Comparison of ENCODE assay signal across 11 cellular contexts in genomic region chr6:129659590-129660345, GRCh38. TPM values are rescaled to one million over a fixed set of nuclear protein-coding genes. Genes with fewer than 3 reads are reported as not detected.
DNase-seq lines count a peak whose midpoint lies in the region; ATAC-seq and TF ChIP-seq lines count a peak whose summit lies in the region.
"Had no signal": no experiment of that assay in that cellular context is flagged by ENCODE, and none has a peak within 500 bp of the region (broad histone marks: within the 10 kb centered on the region; RNA-seq: fewer than 3 reads in every experiment).

No MANE protein-coding gene starts in this region.

- 91% methylated on average over 12 of the region's 14 CpGs for WGBS in mesenchymal stem cell
- 65% methylated on average over 14 of the region's 14 CpGs for WGBS in urinary bladder

- H3K4me2 ChIP-seq in fibroblast of lung (ENCODE audit: extremely low read depth, insufficient read depth, low read length) (peak overlapping the region; percentile 4), mesenchymal stem cell (ENCODE audit: low read length, poor library complexity, severe bottlenecking) (no peak overlapping the region)
- H3K4me2 ChIP-seq: GM23338 had no signal

- H3K27me3 ChIP-seq in SJSA1 (replicated peaks) = no peaks in the 10 kb centered on the region
- no peaks in the 10 kb centered on the region for H3K27me3 ChIP-seq in fibroblast of lung (ENCODE audit: control insufficient read depth, insufficient read depth, low read length)
- H3K27me3 ChIP-seq in mesenchymal stem cell (ENCODE audit: control insufficient read depth in 1 of 2, insufficient read depth in 1 of 2, low read length in 2 of 2) = no peaks in the 10 kb centered on the region

- peak overlapping the region in 1 of 2 experiments; percentile 91 for H3K23ac ChIP-seq in mesenchymal stem cell (ENCODE audit: low read length in 2 of 2)

- H2BK12ac ChIP-seq in mesenchymal stem cell (ENCODE audit: low read length in 2 of 2) = peak overlapping the region in 1 of 2 experiments; percentile 65

- no peaks in the 10 kb centered on the region for H3K36me3 ChIP-seq in SJSA1
- H3K36me3 ChIP-seq in fibroblast of lung (ENCODE audit: control insufficient read depth, insufficient read depth, low read length) = no peaks in the 10 kb centered on the region
- peaks cover 0 to 8% of the 10 kb centered on the region in 2 experiments for H3K36me3 ChIP-seq in mesenchymal stem cell (ENCODE audit: control insufficient read depth in 1 of 2, insufficient read depth in 2 of 2, low read depth in 1 of 2, low read length in 2 of 2)
- no peaks in the 10 kb centered on the region for H3K36me3 ChIP-seq in urinary bladder (ENCODE audit: insufficient read depth)

- H3K9ac ChIP-seq in fibroblast of lung (ENCODE audit: insufficient read depth, low read length) = no peak overlapping the region
- H3K9ac ChIP-seq in mesenchymal stem cell (ENCODE audit: low read length) = peak overlapping the region; percentile 24

- no peak overlapping the region for H2BK15ac ChIP-seq in mesenchymal stem cell (ENCODE audit: low read depth, poor library complexity, severe bottlenecking)

- TF ChIP-seq CTCF in fibroblast of lung (conservative IDR thresholded peaks at IDR 0.05 in 1 of 2, IDR thresholded peaks at IDR 0.05 in 1 of 2; ENCODE audit: low read depth in 1 of 2, low read length in 2 of 2) = no peak

- H3K4ac ChIP-seq in mesenchymal stem cell (ENCODE audit: low read depth in 1 of 2, low read length in 2 of 2) = peak overlapping the region in 1 of 2 experiments; percentile 53

- peaks cover 71% of the 10 kb centered on the region for H3K79me2 ChIP-seq in fibroblast of lung (ENCODE audit: control insufficient read depth, insufficient read depth, low read length)

- peak overlapping the region; percentile 19 for H4K91ac ChIP-seq in mesenchymal stem cell (ENCODE audit: low read length)

- H2AK5ac ChIP-seq in mesenchymal stem cell (ENCODE audit: low read length, severe bottlenecking) = peak overlapping the region; percentile 20

- H2AFZ ChIP-seq in fibroblast of lung (ENCODE audit: low read length) = peak overlapping the region; percentile 29
- no peak overlapping the region for H2AFZ ChIP-seq in mesenchymal stem cell (ENCODE audit: low read depth, low read length)
- H2AFZ ChIP-seq: GM23338 had no signal

- peak overlapping the region; percentile 46 to 91 for H3K18ac ChIP-seq in mesenchymal stem cell (ENCODE audit: low read depth in 1 of 2, low read length in 2 of 2)

- H3K4me1 ChIP-seq in SJSA1 (replicated peaks) (peaks cover 13% of the 10 kb centered on the region), fibroblast of lung (ENCODE audit: control insufficient read depth, extremely low read depth, insufficient read depth, low read length) (no peaks in the 10 kb centered on the region), mesenchymal stem cell (ENCODE audit: control insufficient read depth, insufficient read depth, low read depth, low read length) (peaks cover 15% of the 10 kb centered on the region), urinary bladder (ENCODE audit: insufficient read depth) (no peaks in the 10 kb centered on the region)

- no peak overlapping the region for H3K14ac ChIP-seq in mesenchymal stem cell (ENCODE audit: low read length in 2 of 2)

- H2BK5ac ChIP-seq in mesenchymal stem cell (ENCODE audit: low read depth, low read length, poor library complexity, severe bottlenecking) = no peak overlapping the region

- peak overlapping the region; percentile 59 for H4K8ac ChIP-seq in mesenchymal stem cell (ENCODE audit: low read length)

- DNase-seq in SJSA1 (ENCODE audit: low read depth in 1 of 2, low spot score in 2 of 2) (peak in 1 of 2 experiments; percentile 54), fibroblast of lung (ENCODE audit: low read depth in 2 of 2) (no peak), mesenchymal stem cell (peak; percentile 79), medulla oblongata (ENCODE audit: extremely low spot score) (no peak), iPS-NIHi7 (ENCODE audit: extremely low spot score) (no peak)
- DNase-seq: activated T-cell treated with anti-CD3 and anti-CD28 coated beads, Interleukin-2, amount 50 U/mL, for 1 hour; substantia nigra had no signal

- H3K4me3 ChIP-seq in SJSA1 (peak overlapping the region; percentile 24), fibroblast of lung (replicated peaks in 1 of 4; ENCODE audit: control extremely low read depth in 1 of 4, insufficient read depth in 1 of 4, low read depth in 3 of 4, low read length in 4 of 4) (peak overlapping the region in 1 of 4 experiments; percentile 23), mesenchymal stem cell (ENCODE audit: insufficient read depth in 1 of 2, low read depth in 1 of 2, low read length in 2 of 2) (peak overlapping the region in 1 of 2 experiments; percentile 32), urinary bladder (ENCODE audit: low read depth, low read length) (peak overlapping the region; percentile 40)
- H3K4me3 ChIP-seq: GM23338 had no signal

- no peak for ATAC-seq in GM21825 (IDR thresholded peaks at IDR 0.05; ENCODE audit: unreplicated experiment)
- ATAC-seq: GM23338 had no signal

- H2BK120ac ChIP-seq in mesenchymal stem cell (ENCODE audit: low read depth, low read length) = no peak overlapping the region

- H3K27ac ChIP-seq in SJSA1 (peak overlapping the region; percentile 45), fibroblast of lung (ENCODE audit: insufficient read depth, low read length) (no peak overlapping the region), mesenchymal stem cell (ENCODE audit: low read length, poor library complexity, severe bottlenecking) (no peak overlapping the region), urinary bladder (ENCODE audit: low read depth) (peak overlapping the region; percentile 45)
- H3K27ac ChIP-seq: RWPE1 had no signal

- H3K9me3 ChIP-seq in SJSA1 (replicated peaks) = no peaks in the 10 kb centered on the region
- no peaks in the 10 kb centered on the region for H3K9me3 ChIP-seq in fibroblast of lung (ENCODE audit: control insufficient read depth, insufficient read depth, low read depth, low read length)
- no peaks in the 10 kb centered on the region for H3K9me3 ChIP-seq in mesenchymal stem cell (ENCODE audit: control insufficient read depth, low read length)

- H3K79me1 ChIP-seq in mesenchymal stem cell (replicated peaks; ENCODE audit: low read length, poor library complexity, severe bottlenecking) = peaks cover 1% of the 10 kb centered on the region

- H4K20me1 ChIP-seq in fibroblast of lung (ENCODE audit: control insufficient read depth, extremely low read depth, insufficient read depth, low read length) = no peaks in the 10 kb centered on the region

RNA-seq across cellular contexts. Expression of gene ARHGAP18, which starts 50.2 kb away (rescaled TPM):
- 32.0 and 34.5 TPM in 2 replicates for total RNA-seq in SJSA1 (2014; rRNA removed; shearing (Covaris generic))
- total RNA-seq in fibroblast of lung (22.9 and 38.3 TPM in 2 replicates), urinary bladder (39.5 TPM)
- polyA plus RNA-seq in fibroblast of lung (18.6 and 46.7 TPM in 2 replicates), urinary bladder (4.9 TPM)
- polyA plus RNA-seq in fibroblast of lung (2012) = 14.3 and 45.8 TPM in 2 replicates
- polyA minus RNA-seq in fibroblast of lung (ENCODE audit: low replicate concordance) = 4.2 and 19.6 TPM in 2 replicates
- polyA plus RNA-seq in mesenchymal stem cell (2013, experiment 1 of 2) = 22.2 TPM
- 22.1 TPM for polyA plus RNA-seq in mesenchymal stem cell (2013, experiment 2 of 2)

Comparison
In these comparisons a context has a peak if more than half of its experiments do, and no peak if none do; other contexts are left out.
1. H3K27ac ChIP-seq: peak in SJSA1 (single experiment) and urinary bladder (single experiment); none in fibroblast of lung (single experiment) and mesenchymal stem cell (single experiment).